ENCODE assay signal across 22 cellular contexts in the genomic region with DNA sequence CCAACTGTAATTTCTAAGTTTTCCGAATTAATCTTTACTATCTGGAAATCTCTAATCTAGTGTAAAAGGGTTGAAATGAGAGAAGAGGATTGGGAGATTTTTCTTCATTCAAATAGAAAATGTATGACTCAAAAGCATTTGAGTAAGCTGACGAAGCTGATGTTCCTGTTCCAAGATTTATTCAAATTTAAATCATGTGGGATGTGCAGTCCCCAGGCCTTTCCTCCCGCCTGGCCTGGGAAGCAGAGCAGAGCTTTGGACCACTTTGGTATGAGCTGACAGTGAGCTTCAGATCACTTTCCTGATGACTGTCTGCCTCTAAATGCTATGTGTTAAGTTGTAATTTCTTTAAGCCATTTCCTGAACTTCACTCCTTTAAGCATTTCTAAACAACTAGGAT.
A peak's percentile ranks its signal among the peaks of the same experiment; 100 is the strongest.
DNase-seq lines count a peak whose midpoint lies in the region; ATAC-seq and TF ChIP-seq lines count a peak whose summit lies in the region.
"Had no signal": no experiment of that assay in that cellular context is flagged by ENCODE, and none has a peak within 500 bp of the region (broad histone marks: within the 10 kb centered on the region; RNA-seq: fewer than 3 reads in every experiment).

No MANE protein-coding gene starts in this region.

- no peak overlapping the region for H3K18ac ChIP-seq in mesenchymal stem cell (ENCODE audit: low read depth in 1 of 2, low read length in 2 of 2)

- H2BK5ac ChIP-seq in mesenchymal stem cell (ENCODE audit: low read depth, low read length, poor library complexity, severe bottlenecking) = no peak overlapping the region

- no peaks in the 10 kb centered on the region for H3K27me3 ChIP-seq in mesenchymal stem cell (ENCODE audit: control insufficient read depth in 1 of 2, insufficient read depth in 1 of 2, low read length in 2 of 2)
- H3K27me3 ChIP-seq in vagina = no peaks in the 10 kb centered on the region
- H3K27me3 ChIP-seq: gastrocnemius medialis, neural progenitor cell, SJCRH30 had no signal

- 100% methylated on average over 2 of the region's 3 CpGs for WGBS in mesenchymal stem cell

- H3K79me1 ChIP-seq in mesenchymal stem cell (replicated peaks; ENCODE audit: low read length, poor library complexity, severe bottlenecking) = peaks cover 3% of the 10 kb centered on the region

- no peak overlapping the region for H3K14ac ChIP-seq in mesenchymal stem cell (ENCODE audit: low read length in 2 of 2)

- no peak overlapping the region for H2BK15ac ChIP-seq in mesenchymal stem cell (ENCODE audit: low read depth, poor library complexity, severe bottlenecking)

- DNase-seq in M059J (ENCODE audit: low read depth) (peak; percentile 43), coronary artery (ENCODE audit: low spot score) (no peak), mesenchymal stem cell (no peak), vagina (ENCODE audit: extremely low spot score in 2 of 2) (no peak), SIG-M5 treated with dmso at 0.1 percent for 504 hours (lab: John Stamatoyannopoulos, UW; ENCODE audit: unreplicated experiment) (no peak)
- DNase-seq: activated CD4-positive, alpha-beta T cell treated with anti-CD3 and anti-CD28 coated beads for 4 hours; activated T-cell treated with anti-CD3 and anti-CD28 coated beads for 4 hours; COR-L47; DMS53; erythroblast; gastrocnemius medialis; NCI-H146; NCI-H82; right cardiac atrium; SJCRH30; stimulated activated CD4-positive, alpha-beta T cell treated with anti-CD3 and anti-CD28 coated beads, Interleukin-2, amount 100 ng/mL, for 24 hours; T-helper 9 cell; WERI-Rb-1 had no signal

- TF ChIP-seq POLR2A in vagina (IDR thresholded peaks at IDR 0.05) = no peak

- ATAC-seq in GM19023 (IDR thresholded peaks at IDR 0.05; ENCODE audit: unreplicated experiment) (no peak), HG03378 (IDR thresholded peaks at IDR 0.05; ENCODE audit: unreplicated experiment) (no peak)
- ATAC-seq: gastrocnemius medialis, right cardiac atrium had no signal

- H3K4me3 ChIP-seq in coronary artery (no peak overlapping the region), mesenchymal stem cell (ENCODE audit: insufficient read depth in 1 of 2, low read depth in 1 of 2, low read length in 2 of 2) (no peak overlapping the region), vagina (no peak overlapping the region)
- H3K4me3 ChIP-seq: gastrocnemius medialis, lung, neural progenitor cell, SJCRH30 had no signal

- no peak overlapping the region for H2AK5ac ChIP-seq in mesenchymal stem cell (ENCODE audit: low read length, severe bottlenecking)

- peak overlapping the region; percentile 44 to 58 for H3K27ac ChIP-seq in coronary artery
- no peak overlapping the region for H3K27ac ChIP-seq in mesenchymal stem cell (ENCODE audit: low read length, poor library complexity, severe bottlenecking)
- H3K27ac ChIP-seq in vagina = peak overlapping the region; percentile 42
- H3K27ac ChIP-seq: gastrocnemius medialis, neural progenitor cell, SJCRH30, WERI-Rb-1 had no signal

- no peak overlapping the region for H2BK12ac ChIP-seq in mesenchymal stem cell (ENCODE audit: low read length in 2 of 2)

- H4K8ac ChIP-seq in mesenchymal stem cell (ENCODE audit: low read length) = no peak overlapping the region

- H3K9ac ChIP-seq in mesenchymal stem cell (ENCODE audit: low read length) = peak overlapping the region; percentile 69
- H3K9ac ChIP-seq: neural progenitor cell had no signal

- no peak overlapping the region for H3K4ac ChIP-seq in mesenchymal stem cell (ENCODE audit: low read depth in 1 of 2, low read length in 2 of 2)

- H3K23ac ChIP-seq in mesenchymal stem cell (ENCODE audit: low read length in 2 of 2) = no peak overlapping the region

- H3K9me3 ChIP-seq in mesenchymal stem cell (ENCODE audit: control insufficient read depth, low read length) (no peaks in the 10 kb centered on the region), vagina (no peaks in the 10 kb centered on the region)
- H3K9me3 ChIP-seq: gastrocnemius medialis, SJCRH30 had no signal

- no peak overlapping the region for H2AFZ ChIP-seq in mesenchymal stem cell (ENCODE audit: low read depth, low read length)
- H2AFZ ChIP-seq: neural progenitor cell had no signal

- H3K4me1 ChIP-seq in mesenchymal stem cell (ENCODE audit: control insufficient read depth, insufficient read depth, low read depth, low read length) (peaks cover 2% of the 10 kb centered on the region), vagina (peaks cover 30% of the 10 kb centered on the region)
- H3K4me1 ChIP-seq: SJCRH30 had no signal

- H2BK120ac ChIP-seq in mesenchymal stem cell (ENCODE audit: low read depth, low read length) = no peak overlapping the region

- TF ChIP-seq CTCF in coronary artery (IDR thresholded peaks at IDR 0.05) = no peak
- no peak for TF ChIP-seq CTCF in vagina (IDR thresholded peaks at IDR 0.05)

- H3K4me2 ChIP-seq in mesenchymal stem cell (ENCODE audit: low read length, poor library complexity, severe bottlenecking) = no peak overlapping the region
- H3K4me2 ChIP-seq: neural progenitor cell had no signal

- H3K36me3 ChIP-seq in mesenchymal stem cell (ENCODE audit: control insufficient read depth in 1 of 2, insufficient read depth in 2 of 2, low read depth in 1 of 2, low read length in 2 of 2) (peaks cover 6 to 19% of the 10 kb centered on the region in 2 experiments), vagina (no peaks in the 10 kb centered on the region)
- H3K36me3 ChIP-seq: gastrocnemius medialis, neural progenitor cell, SJCRH30, WERI-Rb-1 had no signal

- intact Hi-C loops in vagina (cut with DNase I) = no loop called here

- H4K91ac ChIP-seq in mesenchymal stem cell (ENCODE audit: low read length) = no peak overlapping the region
